In the genomic region with DNA sequence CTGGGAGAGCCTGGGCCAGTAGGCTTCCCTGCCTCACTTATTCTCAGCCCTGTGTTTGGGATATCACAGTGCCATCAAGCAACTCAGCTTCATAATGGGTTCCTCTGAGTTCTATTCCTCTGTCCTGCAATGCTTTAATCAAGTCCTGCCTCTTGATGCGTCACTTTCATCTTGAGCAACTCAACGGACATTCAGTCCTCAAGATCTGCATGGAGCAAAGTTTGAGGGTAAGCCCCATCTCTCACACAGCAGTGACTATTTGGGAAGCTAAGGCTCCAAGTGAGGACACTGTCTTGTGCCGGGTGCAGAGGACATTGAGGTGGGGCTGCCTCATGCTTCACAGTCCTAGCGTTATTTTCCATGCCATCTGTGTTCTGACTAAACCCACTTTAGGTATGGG, we compare ENCODE assay signal across 11 cellular contexts.
"Had no signal": no experiment of that assay in that cellular context is flagged by ENCODE, and none has a peak within 500 bp of the region (broad histone marks: within the 10 kb centered on the region; RNA-seq: fewer than 3 reads in every experiment).

No MANE protein-coding gene starts in this region.

- DNase-seq: activated B cell treated with CpG ODN at 0.5 μM for 24 hours; activated CD4-positive, alpha-beta T cell treated with anti-CD3 and anti-CD28 coated beads, Interleukin-2, amount 50 U/mL, for 1 hour; activated gamma-delta T cell; activated T-cell treated with anti-CD3 and anti-CD28 coated beads, Interleukin-2, amount 50 U/mL, for 1 hour; brain microvascular endothelial cell; hypothalamus; naive B cell; retina; stomach had no signal

- H3K27ac ChIP-seq: stomach, thoracic aorta had no signal

- H3K4me3 ChIP-seq: lung, stomach, thoracic aorta had no signal

- H3K36me3 ChIP-seq: brain microvascular endothelial cell, stomach, thoracic aorta had no signal

- H3K9me3 ChIP-seq: stomach, thoracic aorta had no signal

- H3K27me3 ChIP-seq: brain microvascular endothelial cell, stomach had no signal
